In the genomic region with DNA sequence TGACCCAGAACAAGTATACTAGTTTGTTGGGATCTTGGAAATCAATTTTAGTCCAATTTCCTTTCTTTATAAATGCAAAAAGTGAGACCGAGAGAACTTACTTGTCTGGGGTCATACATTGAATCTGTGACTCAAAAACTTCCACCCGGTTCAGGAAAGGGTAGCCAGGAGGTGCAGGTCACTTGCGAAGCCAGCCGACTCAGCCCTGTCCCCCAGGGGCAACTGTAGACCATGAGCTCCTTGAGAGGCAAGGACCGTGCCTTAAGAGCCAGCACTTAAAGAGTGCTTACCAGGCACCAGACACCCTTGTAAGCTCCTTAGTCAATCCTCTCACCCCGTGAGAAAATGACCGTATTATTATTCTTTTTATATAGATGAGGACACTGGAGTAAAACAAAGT, we compare ENCODE assay signal across 8 cellular contexts. TPM values are rescaled to one million over a fixed set of nuclear protein-coding genes. Genes with fewer than 3 reads are reported as not detected.
DNase-seq lines count a peak whose midpoint lies in the region; ATAC-seq, FAIRE-seq and TF ChIP-seq lines count a peak whose summit lies in the region.

No MANE protein-coding gene starts in this region.

- H3K79me2 ChIP-seq in astrocyte (ENCODE audit: insufficient read depth, low read length) = peaks cover 15% of the 10 kb centered on the region

- no peak for DNase-seq in cardiac muscle cell (ENCODE audit: low read depth in 1 of 2, low spot score in 1 of 2)
- no peak for DNase-seq in left ventricle myocardium superior
- DNase-seq in astrocyte (ENCODE audit: low read depth) = no peak
- DNase-seq in right lobe of liver = no peak
- no peak for DNase-seq in type B pancreatic cell (ENCODE audit: extremely low spot score, unreplicated experiment)
- no peak for DNase-seq in NCI-H128 (lab: John Stamatoyannopoulos, UW; ENCODE audit: unreplicated experiment)

- H3K36me3 Mint-ChIP-seq in astrocyte (ENCODE audit: low read depth, unreplicated experiment) (no peaks in the 10 kb centered on the region), type B pancreatic cell (no peaks in the 10 kb centered on the region)

- TF ChIP-seq CTCF in cardiac muscle cell (IDR thresholded peaks at IDR 0.05; ENCODE audit: low read depth, low read length) (no peak), astrocyte (IDR thresholded peaks at IDR 0.05; ENCODE audit: insufficient read depth, low read depth, low read length) (no peak), right lobe of liver (IDR thresholded peaks at IDR 0.05) (no peak), type B pancreatic cell (conservative IDR thresholded peaks at IDR 0.05) (no peak)

- ATAC-seq in left ventricle myocardium superior = no peak
- no peak for ATAC-seq in right lobe of liver
- no peak for ATAC-seq in GM19023 (IDR thresholded peaks at IDR 0.05; ENCODE audit: unreplicated experiment)
- ATAC-seq in GM18858 (IDR thresholded peaks at IDR 0.05; ENCODE audit: unreplicated experiment) = no peak

- peak overlapping the region; percentile 56 for H3K4me3 ChIP-seq in cardiac muscle cell
- H3K4me3 ChIP-seq in astrocyte (ENCODE audit: insufficient read depth, low read depth, low read length) = peak overlapping the region; percentile 95
- H3K4me3 ChIP-seq in right lobe of liver = peak overlapping the region; percentile 57 to 73 (median 68)

- H3K27me3 Mint-ChIP-seq in astrocyte (ENCODE audit: low read depth, unreplicated experiment) = peaks cover 4% of the 10 kb centered on the region
- H3K27me3 Mint-ChIP-seq in type B pancreatic cell = peaks cover 15% of the 10 kb centered on the region

- peak overlapping the region; percentile 100 for H3K4me2 ChIP-seq in astrocyte (ENCODE audit: low read length)

- H3K36me3 ChIP-seq in cardiac muscle cell (no peaks in the 10 kb centered on the region), astrocyte (ENCODE audit: insufficient read depth, low read length) (no peaks in the 10 kb centered on the region), right lobe of liver (no peaks in the 10 kb centered on the region)

- H3K9me3 Mint-ChIP-seq in astrocyte (ENCODE audit: unreplicated experiment) (no peaks in the 10 kb centered on the region), type B pancreatic cell (no peaks in the 10 kb centered on the region)

- H2AFZ ChIP-seq in astrocyte (ENCODE audit: low read depth, low read length) = peak overlapping the region; percentile 91

- peak overlapping the region; percentile 90 for H3K9ac ChIP-seq in astrocyte (ENCODE audit: low read length)

- H3K4me1 Mint-ChIP-seq in astrocyte (ENCODE audit: low read depth, unreplicated experiment) (peaks cover 4% of the 10 kb centered on the region), type B pancreatic cell (ENCODE audit: unreplicated experiment) (peaks cover 19% of the 10 kb centered on the region)

- H3K27me3 ChIP-seq in cardiac muscle cell (peaks cover 17% of the 10 kb centered on the region), astrocyte (ENCODE audit: insufficient read depth, low read length) (peaks cover 5% of the 10 kb centered on the region), right lobe of liver (no peaks in the 10 kb centered on the region)

- H3K27ac Mint-ChIP-seq in astrocyte (ENCODE audit: unreplicated experiment) = peak overlapping the region; percentile 78
- peak overlapping the region; percentile 88 for H3K27ac Mint-ChIP-seq in type B pancreatic cell

- H3K9me3 ChIP-seq in cardiac muscle cell (ENCODE audit: low read depth) (no peaks in the 10 kb centered on the region), astrocyte (ENCODE audit: insufficient read depth, low read depth, low read length) (no peaks in the 10 kb centered on the region), right lobe of liver (no peaks in the 10 kb centered on the region)

- H3K4me1 ChIP-seq in cardiac muscle cell (ENCODE audit: low read depth) (peaks cover 6% of the 10 kb centered on the region), astrocyte (ENCODE audit: insufficient read depth, low read length) (peaks cover 10% of the 10 kb centered on the region), right lobe of liver (peaks cover 0 to 10% (median 2%) of the 10 kb centered on the region in 4 donors)

- peak overlapping the region; percentile 77 for H3K27ac ChIP-seq in cardiac muscle cell
- H3K27ac ChIP-seq in astrocyte (ENCODE audit: low read depth, low read length) = peak overlapping the region; percentile 78
- peak overlapping the region; percentile 51 to 71 (median 70) for H3K27ac ChIP-seq in right lobe of liver

- peaks cover 6% of the 10 kb centered on the region for H4K20me1 ChIP-seq in astrocyte (ENCODE audit: insufficient read depth, low read length)

- FAIRE-seq in astrocyte (lab: Jason Lieb, UNC) = no peak

- intact Hi-C loops in left ventricle myocardium superior (cut with micrococcal nuclease) (no loop called here), right lobe of liver (cut with DNase I) (loop anchor here in 1 of 2 donors (5.0 kb wide), 1 partner anchor 61 kb away; no protein-coding TSS in a partner anchor)

- 76% methylated on average over 4 of the region's 7 CpGs for WGBS in right lobe of liver (ENCODE audit: insufficient coverage, low coverage, low lambda C conversion rate, missing lambda C conversion rate)

- H3K4me3 Mint-ChIP-seq in astrocyte (ENCODE audit: unreplicated experiment) (peak overlapping the region; percentile 89), type B pancreatic cell (peak overlapping the region; percentile 93)

- TF ChIP-seq POLR2A in right lobe of liver (IDR thresholded peaks at IDR 0.05) = no peak

RNA-seq across cellular contexts. Expression of a gene that starts 0.5 kb away (rescaled TPM):
- total RNA-seq in cardiac muscle cell (5.9 and 7.1 TPM in 2 replicates), left ventricle myocardium superior (2.7 TPM), astrocyte (3.1 and 3.7 TPM in 2 replicates), right lobe of liver (1 to 10 TPM; 1.6 to 3.6 (median 2.6) TPM), type B pancreatic cell (ENCODE audit: low replicate concordance) (8.1 and 8.5 TPM in 2 replicates)
- polyA plus RNA-seq in cardiac muscle cell = 6.4 and 8.9 TPM in 2 replicates

RNA-seq across cellular contexts. Expression of a gene that starts 15.2 kb away (rescaled TPM):
- total RNA-seq in cardiac muscle cell = 47.2 and 61.1 TPM in 2 replicates
- polyA plus RNA-seq in cardiac muscle cell = 32.0 and 38.5 TPM in 2 replicates
- total RNA-seq in left ventricle myocardium superior = 32.3 TPM
- total RNA-seq in astrocyte = 59.5 and 60.4 TPM in 2 replicates
- total RNA-seq in right lobe of liver = 1 to 10 TPM; 7.0 to 8.8 (median 7.9) TPM
- 9.7 and 28.8 TPM in 2 replicates for total RNA-seq in type B pancreatic cell (ENCODE audit: low replicate concordance)
